21 cellular contexts compared by ENCODE assay signal in the genomic region with DNA sequence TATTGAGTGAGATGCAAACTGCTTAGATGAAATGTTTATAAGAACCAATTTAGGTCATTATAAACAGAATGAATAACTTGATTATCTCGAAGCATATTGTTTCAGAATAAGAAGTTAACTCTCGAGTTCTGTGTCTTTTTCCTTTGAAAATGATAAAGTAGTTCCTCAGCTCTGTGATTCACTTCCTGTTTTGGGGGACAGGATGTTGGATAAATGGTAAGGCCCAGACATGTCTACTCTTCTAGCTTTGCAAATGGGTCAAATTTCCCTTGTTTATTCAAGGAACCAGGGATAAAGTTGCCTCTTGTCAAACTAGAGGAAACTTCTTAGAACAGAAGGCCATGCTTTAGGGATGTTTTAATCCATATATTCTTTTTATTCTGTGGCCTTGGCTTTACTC.
DNase-seq lines count a peak whose midpoint lies in the region; ATAC-seq and TF ChIP-seq lines count a peak whose summit lies in the region.
"Had no signal": no experiment of that assay in that cellular context is flagged by ENCODE, and none has a peak within 500 bp of the region (broad histone marks: within the 10 kb centered on the region; RNA-seq: fewer than 3 reads in every experiment).

No MANE protein-coding gene starts in this region.

- no peak overlapping the region for H3K4me3 Mint-ChIP-seq in activated CD4-positive, alpha-beta T cell treated with anti-CD3 and anti-CD28 coated beads for 36 hours
- H3K4me3 Mint-ChIP-seq: dendritic cell treated with granulocyte-macrophage colony-stimulating factor and Interleukin-4, amounts not matched to agents 40 ng/mL and 50 ng/mL, for 4 days; naive thymus-derived CD8-positive, alpha-beta T cell; T-cell had no signal

- H3K36me3 Mint-ChIP-seq in activated CD4-positive, alpha-beta T cell treated with anti-CD3 and anti-CD28 coated beads for 36 hours (ENCODE audit: low read depth), result no peaks in the 10 kb centered on the region
- H3K36me3 Mint-ChIP-seq: naive thymus-derived CD8-positive, alpha-beta T cell; T-cell had no signal

- no peaks in the 10 kb centered on the region for H3K9me3 ChIP-seq in osteoblast (ENCODE audit: low read depth, low read length)
- H3K9me3 ChIP-seq in MG63, result no peaks in the 10 kb centered on the region
- H3K9me3 ChIP-seq: ascending aorta, Peyer's patch, prostate gland, stomach had no signal

- no peaks in the 10 kb centered on the region for H3K4me1 ChIP-seq in osteoblast (ENCODE audit: insufficient read depth, low read length)
- H3K4me1 ChIP-seq: prostate gland had no signal

- ATAC-seq in activated CD4-positive, alpha-beta T cell treated with anti-CD3 and anti-CD28 coated beads for 36 hours, result no peak
- ATAC-seq in HG02678 (IDR thresholded peaks at IDR 0.05; ENCODE audit: unreplicated experiment), result no peak
- ATAC-seq: left ventricle myocardium superior; naive thymus-derived CD8-positive, alpha-beta T cell; T-cell had no signal

- H4K20me1 ChIP-seq in osteoblast (ENCODE audit: insufficient read depth, low read length), result no peaks in the 10 kb centered on the region

- no peak overlapping the region for H3K27ac ChIP-seq in osteoblast (ENCODE audit: low read depth, low read length)
- H3K27ac ChIP-seq: ascending aorta, Peyer's patch, prostate gland, stomach had no signal

- peak overlapping the region; percentile 93 for H2AFZ ChIP-seq in osteoblast (ENCODE audit: low read length)

- H3K36me3 ChIP-seq in osteoblast (ENCODE audit: insufficient read depth, low read length), result no peaks in the 10 kb centered on the region
- no peaks in the 10 kb centered on the region for H3K36me3 ChIP-seq in MG63
- H3K36me3 ChIP-seq: ascending aorta, Peyer's patch, prostate gland, stomach had no signal

- intact Hi-C loops in activated CD4-positive, alpha-beta T cell treated with anti-CD3 and anti-CD28 coated beads for 36 hours (cut with DNase I, micrococcal nuclease), result no loop called here

- peaks cover 1% of the 10 kb centered on the region for H3K27me3 Mint-ChIP-seq in activated CD4-positive, alpha-beta T cell treated with anti-CD3 and anti-CD28 coated beads for 36 hours
- H3K27me3 Mint-ChIP-seq: dendritic cell treated with granulocyte-macrophage colony-stimulating factor and Interleukin-4, amounts not matched to agents 40 ng/mL and 50 ng/mL, for 4 days had no signal

- CTCF ChIA-PET in activated CD4-positive, alpha-beta T cell treated with anti-CD3 and anti-CD28 coated beads for 36 hours (lab: Charles Lee), result no interaction called here

- no peak for DNase-seq in activated CD4-positive, alpha-beta T cell treated with anti-CD3 and anti-CD28 coated beads for 36 hours
- DNase-seq in activated CD4-positive, alpha-beta T cell treated with anti-CD3 and anti-CD28 coated beads, Interleukin-2, amount 50 U/mL, for 4 hours, result no peak
- DNase-seq in RPMI7951 (ENCODE audit: low read depth) (peak; percentile 6), epithelial cell of esophagus (ENCODE audit: low read depth) (peak; percentile 70), osteoblast (ENCODE audit: insufficient read length, low spot score, missing footprints) (no peak), T-helper 9 cell (no peak), MG63 (no peak)
- DNase-seq: activated CD4-positive, CD25-positive, alpha-beta regulatory T cell treated with anti-CD3 and anti-CD28 coated beads, Interleukin-2, amount 50 U/mL, for 72 hours; activated naive CD4-positive, alpha-beta T cell treated with Interleukin-2 at 50 U/mL for 16 hours; Karpas-422; left ventricle myocardium superior; naive thymus-derived CD8-positive, alpha-beta T cell; NCI-H2029; NCI-H69; Peyer's patch; stomach; T-cell had no signal

- no peak overlapping the region for H3K4me2 ChIP-seq in osteoblast (ENCODE audit: insufficient read depth, low read length)

- TF ChIP-seq CTCF in epithelial cell of esophagus (IDR thresholded peaks at IDR 0.05; ENCODE audit: insufficient read depth, low read depth, low read length, missing control alignments) (no peak), osteoblast (IDR thresholded peaks at IDR 0.05; ENCODE audit: extremely low read depth, low read depth, low read length) (no peak)

- peaks cover 20% of the 10 kb centered on the region for H3K4me1 Mint-ChIP-seq in activated CD4-positive, alpha-beta T cell treated with anti-CD3 and anti-CD28 coated beads for 36 hours
- H3K4me1 Mint-ChIP-seq: T-cell had no signal

- no peaks in the 10 kb centered on the region for H3K27me3 ChIP-seq in osteoblast (ENCODE audit: insufficient read depth, low read length)
- no peaks in the 10 kb centered on the region for H3K27me3 ChIP-seq in MG63
- H3K27me3 ChIP-seq: ascending aorta, Peyer's patch, stomach had no signal

- peak overlapping the region; percentile 5 for H3K27ac Mint-ChIP-seq in activated CD4-positive, alpha-beta T cell treated with anti-CD3 and anti-CD28 coated beads for 36 hours
- H3K27ac Mint-ChIP-seq: dendritic cell treated with granulocyte-macrophage colony-stimulating factor and Interleukin-4, amounts not matched to agents 40 ng/mL and 50 ng/mL, for 4 days; naive thymus-derived CD8-positive, alpha-beta T cell; T-cell had no signal

- H3K79me2 ChIP-seq in osteoblast (ENCODE audit: insufficient read depth, low read length), result no peaks in the 10 kb centered on the region

- H3K4me3 ChIP-seq in epithelial cell of esophagus (ENCODE audit: low read length) (no peak overlapping the region), osteoblast (ENCODE audit: insufficient read depth, low read length) (no peak overlapping the region), MG63 (no peak overlapping the region)
- H3K4me3 ChIP-seq: ascending aorta, Peyer's patch, prostate gland, stomach had no signal

- POLR2A ChIA-PET in activated CD4-positive, alpha-beta T cell treated with anti-CD3 and anti-CD28 coated beads for 36 hours (lab: Charles Lee), result no interaction called here

- peaks cover 4% of the 10 kb centered on the region for H3K9me3 Mint-ChIP-seq in activated CD4-positive, alpha-beta T cell treated with anti-CD3 and anti-CD28 coated beads for 36 hours (ENCODE audit: low read depth)
- H3K9me3 Mint-ChIP-seq: dendritic cell treated with granulocyte-macrophage colony-stimulating factor and Interleukin-4, amounts not matched to agents 40 ng/mL and 50 ng/mL, for 4 days; naive thymus-derived CD8-positive, alpha-beta T cell had no signal

Comparison
In these comparisons a context has a peak if more than half of its experiments do, and no peak if none do; other contexts are left out.
1. DNase-seq: peak in RPMI7951 (single experiment) and epithelial cell of esophagus (single experiment); none in activated CD4-positive, alpha-beta T cell treated with anti-CD3 and anti-CD28 coated beads for 36 hours (single experiment), activated CD4-positive, alpha-beta T cell treated with anti-CD3 and anti-CD28 coated beads, Interleukin-2, amount 50 U/mL, for 4 hours (0 of 2), osteoblast (single experiment), T-helper 9 cell (single experiment) and MG63 (single experiment).